13 cellular contexts compared by ENCODE assay signal in the genomic region with DNA sequence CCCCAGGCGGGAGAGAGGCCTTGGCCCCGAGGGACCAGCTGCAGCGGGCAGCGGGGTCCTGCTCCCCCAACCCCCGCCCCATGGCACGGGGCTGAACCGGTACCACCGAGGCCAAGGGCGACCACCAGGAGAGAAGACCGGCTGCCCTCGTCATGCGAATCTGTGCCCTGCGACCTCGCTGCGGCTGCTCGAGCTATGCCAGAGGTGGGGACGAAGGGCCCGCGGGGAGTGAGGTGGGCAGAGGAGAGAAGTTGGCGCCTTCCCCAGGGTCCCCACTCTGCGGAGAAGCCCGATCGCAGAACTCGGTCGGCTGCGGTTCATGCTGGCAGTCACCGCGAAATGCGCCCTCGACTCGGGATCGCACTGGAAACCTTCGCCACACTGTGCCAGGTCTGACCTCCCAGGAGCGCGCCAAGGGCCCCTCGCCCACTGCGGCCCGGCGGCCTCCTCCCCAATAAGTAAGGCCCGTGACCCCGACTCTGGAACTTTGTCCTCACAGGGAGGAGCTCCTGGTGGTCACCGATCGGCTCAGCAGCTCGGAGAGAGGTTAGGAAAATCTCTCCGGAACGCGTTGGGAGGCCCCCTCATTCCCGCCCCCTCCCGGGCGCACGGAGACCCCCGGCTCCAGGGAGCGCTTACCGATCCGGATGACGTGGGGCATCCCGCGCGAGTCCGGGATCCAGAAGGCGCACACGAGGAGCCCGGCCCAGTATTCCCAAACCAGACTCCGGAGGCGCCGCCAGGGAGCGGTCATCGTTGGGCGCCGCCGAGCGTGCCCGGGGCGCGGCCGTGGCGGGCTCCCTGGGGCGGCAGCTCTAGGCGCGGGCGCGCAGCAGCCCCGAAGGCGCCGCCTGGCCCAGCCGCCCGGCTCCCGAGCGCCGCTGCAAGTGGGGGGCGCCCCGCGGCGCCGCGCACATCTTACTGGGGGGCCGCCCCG. TPM values are rescaled to one million over a fixed set of nuclear protein-coding genes. Genes with fewer than 3 reads are reported as not detected.
A peak's percentile ranks its signal among the peaks of the same experiment; 100 is the strongest.
DNase-seq lines count a peak whose midpoint lies in the region; ATAC-seq and TF ChIP-seq lines count a peak whose summit lies in the region.
"Had no signal": no experiment of that assay in that cellular context is flagged by ENCODE, and none has a peak within 500 bp of the region (broad histone marks: within the 10 kb centered on the region; RNA-seq: fewer than 3 reads in every experiment).

No MANE protein-coding gene starts in this region.

- no peaks in the 10 kb centered on the region for H3K4me1 Mint-ChIP-seq in natural killer cell treated with Interleukin-12 subunit alpha and Interleukin-12 subunit beta and Interleukin-15 and Interleukin-18, amount 100 ng/mL, for 72 hours (ENCODE audit: low read depth in 2 of 2)

- WGBS in HUES64: under 1% methylated on average over 98 of the region's 98 CpGs
- WGBS in testis, 2 donors: 1 to 7% methylated on average over 15 to 73 of the region's 98 CpGs

- no peak for TF ChIP-seq CTCF in testis (IDR thresholded peaks at IDR 0.05)

- ATAC-seq in natural killer cell treated with Interleukin-12 subunit alpha and Interleukin-12 subunit beta and Interleukin-15 and Interleukin-18, amount 100 ng/mL, for 72 hours: no peak

- H3K27me3 ChIP-seq in HUES64 (ENCODE audit: insufficient read depth, low read length): peaks cover 94% of the 10 kb centered on the region
- H3K27me3 ChIP-seq in testis: no peaks in the 10 kb centered on the region

- no peak overlapping the region; the same call in 1 of the 2 replicates for H3K9ac ChIP-seq in HUES64 (ENCODE audit: low read depth, low read length)

- H3K4me1 ChIP-seq in HUES64 (ENCODE audit: insufficient read depth, low read length) (peaks cover 46% of the 10 kb centered on the region), testis (peaks cover 20% of the 10 kb centered on the region)

- no peaks in the 10 kb centered on the region for H3K36me3 Mint-ChIP-seq in natural killer cell treated with Interleukin-12 subunit alpha and Interleukin-12 subunit beta and Interleukin-15 and Interleukin-18, amount 100 ng/mL, for 72 hours

- no peak for TF ChIP-seq POLR2A in testis (IDR thresholded peaks at IDR 0.05)

- H3K4me3 ChIP-seq in HUES64 (ENCODE audit: low read length) (peak overlapping the region; percentile 52), iPS-11a (ENCODE audit: low read depth, low read length) (peak overlapping the region; percentile 24), testis (peak overlapping the region; percentile 32 to 40)

- H3K27ac Mint-ChIP-seq in natural killer cell treated with Interleukin-12 subunit alpha and Interleukin-12 subunit beta and Interleukin-15 and Interleukin-18, amount 100 ng/mL, for 72 hours: no peak overlapping the region

- no peaks in the 10 kb centered on the region for H3K9me3 ChIP-seq in HUES64 (ENCODE audit: insufficient read depth, low read depth, low read length)
- H3K9me3 ChIP-seq in testis: no peaks in the 10 kb centered on the region

- peaks cover 40 to 54% of the 10 kb centered on the region in 2 donors for H3K27me3 Mint-ChIP-seq in natural killer cell treated with Interleukin-12 subunit alpha and Interleukin-12 subunit beta and Interleukin-15 and Interleukin-18, amount 100 ng/mL, for 72 hours

- H3K4me3 Mint-ChIP-seq in natural killer cell treated with Interleukin-12 subunit alpha and Interleukin-12 subunit beta and Interleukin-15 and Interleukin-18, amount 100 ng/mL, for 72 hours: no peak overlapping the region

- DNase-seq in NCI-H82 (lab: John Stamatoyannopoulos, UW) (peak; percentile 67), NCI-H82 treated with DMSO at 0.1 percent for 48 hours (lab: John Stamatoyannopoulos, UW; ENCODE audit: unreplicated experiment) (no peak), testis (peak; percentile 25), DMS153 treated with DMSO at 0.1 percent for 48 hours (lab: John Stamatoyannopoulos, UW; ENCODE audit: unreplicated experiment) (no peak), NCI-H1436 treated with DMSO at 0.1 percent for 48 hours (lab: John Stamatoyannopoulos, UW) (no peak)
- no peak for DNase-seq in natural killer cell treated with Interleukin-12 subunit alpha and Interleukin-12 subunit beta and Interleukin-15 and Interleukin-18, amount 100 ng/mL, for 72 hours (ENCODE audit: low spot score)
- DNase-seq: activated CD4-positive, alpha-beta T cell treated with anti-CD3 and anti-CD28 coated beads, Interleukin-2, amount 50 U/mL, for 4 hours; activated effector memory CD4-positive, alpha-beta T cell treated with anti-CD3 and anti-CD28 coated beads, Interleukin-2, amount 50 U/mL, for 16 hours; KG1; NCI-H2107 had no signal

- no peaks in the 10 kb centered on the region for H3K9me3 Mint-ChIP-seq in natural killer cell treated with Interleukin-12 subunit alpha and Interleukin-12 subunit beta and Interleukin-15 and Interleukin-18, amount 100 ng/mL, for 72 hours

- H3K36me3 ChIP-seq in HUES64 (ENCODE audit: insufficient read depth, low read length) (no peaks in the 10 kb centered on the region), testis (ENCODE audit: low read depth, missing control alignments) (no peaks in the 10 kb centered on the region)

- H3K27ac ChIP-seq in HUES64 (ENCODE audit: low read depth, low read length) (no peak overlapping the region), testis (no peak overlapping the region)

- intact Hi-C loops in testis (cut with DNase I; ENCODE audit: low total_unique reads): no loop called here

RNA-seq across cellular contexts. Expression of a gene that starts 0.7 kb away (rescaled TPM):
- polyA plus RNA-seq in HUES64 (2013, experiment 1 of 2): 1.00 TPM
- 2.2 TPM for polyA plus RNA-seq in HUES64 (2013, experiment 2 of 2)
- 1 to 10 TPM; 3.1 to 6.3 TPM for total RNA-seq in testis
- 0.99 TPM for polyA plus RNA-seq in testis (ENCODE audit: insufficient read depth, low read depth, low replicate concordance)
- total RNA-seq in natural killer cell treated with Interleukin-12 subunit alpha and Interleukin-12 subunit beta and Interleukin-15 and Interleukin-18, amount 100 ng/mL, for 72 hours: not detected
- total RNA-seq: T-helper 2 cell treated with Interferon-gamma antibody and Interleukin-4, amounts not matched to agents 100 ng/mL and 5 ng/mL, for 36 hours had no signal

Comparison
In these comparisons a context has a peak if more than half of its experiments do, and no peak if none do; other contexts are left out.
1. DNase-seq: peak in NCI-H82 (single experiment) and testis (single experiment); none in NCI-H82 treated with DMSO at 0.1 percent for 48 hours (single experiment), natural killer cell treated with Interleukin-12 subunit alpha and Interleukin-12 subunit beta and Interleukin-15 and Interleukin-18, amount 100 ng/mL, for 72 hours (single experiment), DMS153 treated with DMSO at 0.1 percent for 48 hours (single experiment) and NCI-H1436 treated with DMSO at 0.1 percent for 48 hours (single experiment).
2. RNA of a gene that starts 0.7 kb away (total RNA-seq): 3.1 to 6.3 TPM in testis; not detected in natural killer cell treated with Interleukin-12 subunit alpha and Interleukin-12 subunit beta and Interleukin-15 and Interleukin-18, amount 100 ng/mL, for 72 hours; every median in the first group is over 4 times any median in the second.
3. Peak in every context shown above with its lines, with median percentiles within 50 percentile points of each other: H3K4me3 ChIP-seq.